ENCODE assay signal across 8 cellular contexts in the genomic region with DNA sequence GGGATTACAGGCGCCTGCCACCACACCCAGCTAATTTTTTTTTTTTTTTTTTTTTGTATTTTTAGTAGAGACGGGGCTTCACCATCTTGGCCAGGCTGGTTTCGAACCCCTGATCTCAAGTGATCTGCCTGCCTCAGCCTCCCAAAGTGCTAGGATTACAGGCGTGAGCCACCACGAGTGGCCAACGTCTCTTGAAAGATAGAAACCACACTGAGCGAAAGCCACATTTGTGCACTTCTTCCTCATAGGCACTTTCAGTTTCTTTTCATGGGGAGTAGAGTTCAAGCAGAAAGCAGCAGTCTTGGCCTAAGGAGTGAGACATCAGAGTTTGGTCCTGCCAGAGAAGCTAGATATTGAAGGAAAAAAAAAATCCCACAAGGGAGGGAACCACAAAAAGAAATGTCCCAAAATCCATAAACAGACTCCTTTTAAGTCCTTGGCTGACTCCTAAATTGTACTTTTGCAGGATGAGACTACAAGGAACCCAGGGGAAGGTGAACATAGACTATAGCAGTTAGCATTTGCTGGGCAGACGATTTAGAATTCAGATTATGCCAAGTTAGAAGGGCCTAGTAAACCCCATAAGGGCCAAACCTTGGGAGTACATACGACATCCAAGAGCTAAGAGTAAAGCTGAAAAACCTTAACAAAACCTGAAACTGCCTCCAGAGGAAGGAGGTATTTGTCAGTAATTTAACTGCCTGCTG. TPM values are rescaled to one million over a fixed set of nuclear protein-coding genes. Genes with fewer than 3 reads are reported as not detected.
DNase-seq lines count a peak whose midpoint lies in the region; ATAC-seq and TF ChIP-seq lines count a peak whose summit lies in the region.

No MANE protein-coding gene starts in this region.

- no peak overlapping the region for H3K27ac ChIP-seq in esophagus squamous epithelium

- H3K36me3 ChIP-seq in HAP-1 (replicated peaks) (no peaks in the 10 kb centered on the region), esophagus squamous epithelium (no peaks in the 10 kb centered on the region)

- no peak for TF ChIP-seq POLR2A in esophagus squamous epithelium (IDR thresholded peaks at IDR 0.05)

- peaks cover 21% of the 10 kb centered on the region for H3K4me1 Mint-ChIP-seq in activated CD4-positive, alpha-beta T cell treated with anti-CD3 and anti-CD28 coated beads, Interleukin-2, amount 10 ng/mL, durations not matched to agents 7 days and 5 days
- H3K4me1 Mint-ChIP-seq in memory B cell = peaks cover 8% of the 10 kb centered on the region

- H3K4me1 ChIP-seq in HAP-1 = no peaks in the 10 kb centered on the region
- H3K4me1 ChIP-seq in esophagus squamous epithelium = peaks cover 0 to 4% (median 0%) of the 10 kb centered on the region in 3 donors

- in situ Hi-C loops in HAP-1 (cut with MboI; ENCODE audit: low sequenced_read_pairs) = no loop called here

- no peaks in the 10 kb centered on the region for H3K27me3 Mint-ChIP-seq in activated CD4-positive, alpha-beta T cell treated with anti-CD3 and anti-CD28 coated beads, Interleukin-2, amount 10 ng/mL, durations not matched to agents 7 days and 5 days
- no peaks in the 10 kb centered on the region for H3K27me3 Mint-ChIP-seq in memory B cell

- intact Hi-C loops in esophagus squamous epithelium (cut with DNase I) = no loop called here

- POLR2A ChIA-PET in activated CD4-positive, alpha-beta T cell treated with anti-CD3 and anti-CD28 coated beads, Interleukin-2, amount 10 ng/mL, durations not matched to agents 7 days and 5 days (lab: Charles Lee) = no interaction called here

- peaks cover 17% of the 10 kb centered on the region for H3K36me3 Mint-ChIP-seq in activated CD4-positive, alpha-beta T cell treated with anti-CD3 and anti-CD28 coated beads, Interleukin-2, amount 10 ng/mL, durations not matched to agents 7 days and 5 days (ENCODE audit: low read depth)
- peaks cover 5% of the 10 kb centered on the region for H3K36me3 Mint-ChIP-seq in memory B cell

- DNase-seq in GM19238 (ENCODE audit: insufficient read length, low spot score) = peak; percentile 29
- peak; percentile 72 for DNase-seq in activated CD4-positive, alpha-beta T cell treated with anti-CD3 and anti-CD28 coated beads, Interleukin-2, amount 10 ng/mL, durations not matched to agents 7 days and 5 days
- peak; percentile 21 to 40 for DNase-seq in memory B cell (ENCODE audit: low spot score in 2 of 2)
- DNase-seq in HAP-1 (ENCODE audit: low spot score in 2 of 2) = no peak
- DNase-seq in HuH-7 (ENCODE audit: low spot score) = no peak
- no peak for DNase-seq in esophagus squamous epithelium (lab: John Stamatoyannopoulos, UW)
- DNase-seq in NCI-H2171 (lab: John Stamatoyannopoulos, UW) = no peak

- CTCF ChIA-PET in activated CD4-positive, alpha-beta T cell treated with anti-CD3 and anti-CD28 coated beads, Interleukin-2, amount 10 ng/mL, durations not matched to agents 7 days and 5 days (lab: Charles Lee) = interaction anchor here (0.6 to 0.7 kb wide), 3 partner anchors 71 to 305 kb away, joined by 3 read pairs; no protein-coding TSS in a partner anchor

- H3K4me3 ChIP-seq in HAP-1 (no peak overlapping the region), esophagus squamous epithelium (no peak overlapping the region)

- TF ChIP-seq CTCF in esophagus squamous epithelium (IDR thresholded peaks at IDR 0.05) = no peak

- H3K9me3 ChIP-seq in HAP-1 (no peaks in the 10 kb centered on the region), esophagus squamous epithelium (no peaks in the 10 kb centered on the region)

- H3K9me3 Mint-ChIP-seq in activated CD4-positive, alpha-beta T cell treated with anti-CD3 and anti-CD28 coated beads, Interleukin-2, amount 10 ng/mL, durations not matched to agents 7 days and 5 days = peaks cover 11% of the 10 kb centered on the region
- H3K9me3 Mint-ChIP-seq in memory B cell = peaks cover 2% of the 10 kb centered on the region

- H3K27ac Mint-ChIP-seq in activated CD4-positive, alpha-beta T cell treated with anti-CD3 and anti-CD28 coated beads, Interleukin-2, amount 10 ng/mL, durations not matched to agents 7 days and 5 days = peak overlapping the region; percentile 96
- H3K27ac Mint-ChIP-seq in memory B cell = peak overlapping the region; percentile 91

- 83 to 94% methylated on average over 4 of the region's 9 CpGs for WGBS in esophagus squamous epithelium, 2 donors

- ATAC-seq in HG03097 (IDR thresholded peaks at IDR 0.05; ENCODE audit: low FRiP score, unreplicated experiment) = peak; percentile 90
- ATAC-seq in memory B cell (ENCODE audit: low read depth) = peak; percentile 100

- no peaks in the 10 kb centered on the region for H3K27me3 ChIP-seq in HAP-1 (ENCODE audit: low read depth)
- H3K27me3 ChIP-seq in esophagus squamous epithelium = no peaks in the 10 kb centered on the region

- peak overlapping the region; percentile 47 for H3K4me3 Mint-ChIP-seq in activated CD4-positive, alpha-beta T cell treated with anti-CD3 and anti-CD28 coated beads, Interleukin-2, amount 10 ng/mL, durations not matched to agents 7 days and 5 days
- H3K4me3 Mint-ChIP-seq in memory B cell = peak overlapping the region; percentile 54

RNA-seq across cellular contexts. Expression of a gene that starts 43.9 kb away (rescaled TPM):
- 10 to 100 TPM; 53.9 to 58.4 TPM for total RNA-seq in activated CD4-positive, alpha-beta T cell treated with anti-CD3 and anti-CD28 coated beads, Interleukin-2, amount 10 ng/mL, durations not matched to agents 7 days and 5 days
- 10 to 100 TPM in 1 of 4 donors, 1 to 10 TPM in 2, under 1 TPM in 1; 0.61 to 13.4 (median 6.0) TPM for total RNA-seq in esophagus squamous epithelium

RNA-seq across cellular contexts. Expression of a gene that starts 55.9 kb away (rescaled TPM):
- total RNA-seq in activated CD4-positive, alpha-beta T cell treated with anti-CD3 and anti-CD28 coated beads, Interleukin-2, amount 10 ng/mL, durations not matched to agents 7 days and 5 days = 1 to 10 TPM; 7.0 to 8.2 TPM
- total RNA-seq in esophagus squamous epithelium = 10 to 100 TPM in 1 of 4 donors, 1 to 10 TPM in 1, under 1 TPM in 2; 0.23 to 16.2 (median 1.9) TPM

Comparison
In these comparisons a context has a peak if more than half of its experiments do, and no peak if none do; other contexts are left out.
1. DNase-seq: peak in GM19238 (single experiment), activated CD4-positive, alpha-beta T cell treated with anti-CD3 and anti-CD28 coated beads, Interleukin-2, amount 10 ng/mL, durations not matched to agents 7 days and 5 days (single experiment) and memory B cell (2 of 2); none in HAP-1 (0 of 2), HuH-7 (single experiment), esophagus squamous epithelium (single experiment) and NCI-H2171 (single experiment).